20 cellular contexts compared by ENCODE assay signal in genomic region chr4:167052631-167053085, GRCh38.
"Had no signal": no experiment of that assay in that cellular context is flagged by ENCODE, and none has a peak within 500 bp of the region (broad histone marks: within the 10 kb centered on the region; RNA-seq: fewer than 3 reads in every experiment).

No MANE protein-coding gene starts in this region.

- H3K4me1 Mint-ChIP-seq: activated B cell treated with CpG ODN at 0.5 μM for 24 hours; activated CD4-positive, alpha-beta T cell treated with anti-CD3 and anti-CD28 coated beads, Interleukin-2, amount 10 ng/mL, durations not matched to agents 24 days and 14 days; activated naive CD8-positive, alpha-beta T cell treated with anti-CD3 and anti-CD28 coated beads, Interleukin-2, amount 50 U/mL, for 24 hours; stimulated activated memory B cell treated with anti-CD40 and anti-IgM and Interleukin-4, amounts not matched to agents 10 μg/mL and 1 μg/mL and 100 μg/mL, for 72 hours; T-helper 17 cell had no signal

- H3K27ac ChIP-seq: heart left ventricle, left ventricle myocardium inferior, parathyroid adenoma, right atrium auricular region had no signal

- FAIRE-seq: astrocyte, colon, endothelial cell of umbilical vein, keratinocyte, TTC549 had no signal

- DNase-seq: activated B cell treated with CpG ODN at 0.5 μM for 24 hours; activated CD4-positive, alpha-beta T cell treated with anti-CD3 and anti-CD28 coated beads, Interleukin-2, amount 10 ng/mL, durations not matched to agents 24 days and 14 days; activated CD8-positive, alpha-beta memory T cell treated with anti-CD3 and anti-CD28 coated beads for 24 hours; activated naive CD4-positive, alpha-beta T cell treated with Interleukin-2 at 50 U/mL for 16 hours; activated naive CD8-positive, alpha-beta T cell treated with anti-CD3 and anti-CD28 coated beads, Interleukin-2, amount 50 U/mL, for 24 hours; effector CD4-positive, alpha-beta T cell; foreskin melanocyte; heart left ventricle; left ventricle myocardium inferior; T-helper 17 cell had no signal

- H3K27ac Mint-ChIP-seq: activated B cell treated with CpG ODN at 0.5 μM for 24 hours; activated CD4-positive, alpha-beta T cell treated with anti-CD3 and anti-CD28 coated beads, Interleukin-2, amount 10 ng/mL, durations not matched to agents 24 days and 14 days; activated naive CD8-positive, alpha-beta T cell treated with anti-CD3 and anti-CD28 coated beads, Interleukin-2, amount 50 U/mL, for 24 hours; stimulated activated memory B cell treated with anti-CD40 and anti-IgM and Interleukin-4, amounts not matched to agents 10 μg/mL and 1 μg/mL and 100 μg/mL, for 72 hours; T-helper 17 cell; type B pancreatic cell had no signal

- H3K36me3 ChIP-seq: heart left ventricle, left ventricle myocardium inferior, right atrium auricular region had no signal

- ATAC-seq: activated naive CD8-positive, alpha-beta T cell treated with anti-CD3 and anti-CD28 coated beads, Interleukin-2, amount 50 U/mL, for 24 hours; heart left ventricle; stimulated activated memory B cell treated with anti-CD40 and anti-IgM and Interleukin-4, amounts not matched to agents 10 μg/mL and 1 μg/mL and 100 μg/mL, for 72 hours; T-helper 17 cell had no signal

- H3K27me3 Mint-ChIP-seq: activated B cell treated with CpG ODN at 0.5 μM for 24 hours; activated CD4-positive, alpha-beta T cell treated with anti-CD3 and anti-CD28 coated beads, Interleukin-2, amount 10 ng/mL, durations not matched to agents 24 days and 14 days; activated naive CD8-positive, alpha-beta T cell treated with anti-CD3 and anti-CD28 coated beads, Interleukin-2, amount 50 U/mL, for 24 hours; stimulated activated memory B cell treated with anti-CD40 and anti-IgM and Interleukin-4, amounts not matched to agents 10 μg/mL and 1 μg/mL and 100 μg/mL, for 72 hours; T-helper 17 cell; type B pancreatic cell had no signal

- H3K79me2 ChIP-seq: parathyroid adenoma had no signal

- H3K9ac ChIP-seq: parathyroid adenoma had no signal

- H3K4me2 ChIP-seq: smooth muscle cell had no signal

- H3K4me3 ChIP-seq: heart left ventricle, left ventricle myocardium inferior, right atrium auricular region, smooth muscle cell had no signal

- H3K4me3 Mint-ChIP-seq: activated B cell treated with CpG ODN at 0.5 μM for 24 hours; activated CD4-positive, alpha-beta T cell treated with anti-CD3 and anti-CD28 coated beads, Interleukin-2, amount 10 ng/mL, durations not matched to agents 24 days and 14 days; activated naive CD8-positive, alpha-beta T cell treated with anti-CD3 and anti-CD28 coated beads, Interleukin-2, amount 50 U/mL, for 24 hours; stimulated activated memory B cell treated with anti-CD40 and anti-IgM and Interleukin-4, amounts not matched to agents 10 μg/mL and 1 μg/mL and 100 μg/mL, for 72 hours; T-helper 17 cell; type B pancreatic cell had no signal

- H3K9me3 ChIP-seq: heart left ventricle, left ventricle myocardium inferior, right atrium auricular region had no signal

- H3K4me1 ChIP-seq: heart left ventricle, left ventricle myocardium inferior, parathyroid adenoma, right atrium auricular region had no signal

- H2AFZ ChIP-seq: parathyroid adenoma had no signal

- H3K27me3 ChIP-seq: heart left ventricle, right atrium auricular region had no signal

- H3K9me3 Mint-ChIP-seq: activated B cell treated with CpG ODN at 0.5 μM for 24 hours; activated CD4-positive, alpha-beta T cell treated with anti-CD3 and anti-CD28 coated beads, Interleukin-2, amount 10 ng/mL, durations not matched to agents 24 days and 14 days; activated naive CD8-positive, alpha-beta T cell treated with anti-CD3 and anti-CD28 coated beads, Interleukin-2, amount 50 U/mL, for 24 hours; stimulated activated memory B cell treated with anti-CD40 and anti-IgM and Interleukin-4, amounts not matched to agents 10 μg/mL and 1 μg/mL and 100 μg/mL, for 72 hours; type B pancreatic cell had no signal

- H3K36me3 Mint-ChIP-seq: stimulated activated memory B cell treated with anti-CD40 and anti-IgM and Interleukin-4, amounts not matched to agents 10 μg/mL and 1 μg/mL and 100 μg/mL, for 72 hours; type B pancreatic cell had no signal
